ENCODE assay signal across 9 cellular contexts in the genomic region with DNA sequence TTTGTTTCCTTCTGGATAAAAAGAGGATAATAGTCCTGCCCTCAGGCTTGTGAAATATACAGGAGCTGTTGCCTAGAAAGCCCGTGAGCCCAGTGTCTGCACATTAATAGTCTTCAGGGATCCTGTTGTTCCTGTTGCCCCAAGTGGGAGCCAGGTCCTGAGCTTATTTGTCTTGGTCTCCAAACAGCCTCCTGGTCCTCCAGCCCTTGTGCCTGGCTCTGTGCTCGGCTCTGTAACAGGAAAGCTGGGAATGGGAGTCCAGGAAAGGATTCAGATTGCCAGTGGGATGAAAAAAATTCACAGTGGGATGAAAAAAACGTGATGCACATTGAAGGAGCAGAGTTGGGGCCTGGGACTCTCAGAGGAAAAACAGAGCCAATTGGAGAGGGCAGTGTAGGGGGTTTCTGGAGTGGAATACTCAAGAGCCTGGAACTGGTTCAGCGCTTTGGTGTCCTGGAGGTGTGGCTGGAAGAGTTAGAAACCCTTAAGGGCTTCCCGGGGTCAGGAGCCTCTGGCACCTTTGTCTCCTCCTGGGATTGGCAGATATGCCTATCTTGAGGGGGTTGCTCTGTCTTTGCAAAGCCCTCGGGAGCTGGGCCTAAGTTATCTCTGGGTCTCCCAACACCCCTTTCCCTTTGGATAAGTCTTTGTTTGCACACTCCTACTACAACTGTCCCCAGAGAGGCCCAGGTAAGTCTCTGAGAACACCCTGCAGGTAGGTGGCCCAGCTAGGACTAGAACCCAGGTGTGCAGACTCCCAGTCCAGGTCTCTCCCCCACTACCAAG. TPM values are rescaled to one million over a fixed set of nuclear protein-coding genes. Genes with fewer than 3 reads are reported as not detected.
A peak's percentile ranks its signal among the peaks of the same experiment; 100 is the strongest.
DNase-seq lines count a peak whose midpoint lies in the region; ATAC-seq, FAIRE-seq and TF ChIP-seq lines count a peak whose summit lies in the region.
"Had no signal": no experiment of that assay in that cellular context is flagged by ENCODE, and none has a peak within 500 bp of the region (broad histone marks: within the 10 kb centered on the region; RNA-seq: fewer than 3 reads in every experiment).

No MANE protein-coding gene starts in this region.

- no peak for TF ChIP-seq CTCF in C4-2B (conservative IDR thresholded peaks at IDR 0.05)
- no peak for TF ChIP-seq CTCF in colonic mucosa (IDR thresholded peaks at IDR 0.05)
- no peak for TF ChIP-seq CTCF in natural killer cell (IDR thresholded peaks at IDR 0.05)
- TF ChIP-seq CTCF in GM20000 (IDR thresholded peaks at IDR 0.05; ENCODE audit: extremely low read depth, missing control alignments), result no peak

- TF ChIP-seq POLR2A in H54 (IDR thresholded peaks at IDR 0.05; ENCODE audit: low read depth, low read length), result no peak

- no peak for FAIRE-seq in H54 (lab: Jason Lieb, UNC)

- H3K4me1 ChIP-seq in colonic mucosa, result no peaks in the 10 kb centered on the region

- peaks cover 8% of the 10 kb centered on the region; the same call in 1 of the 2 replicates for H3K36me3 ChIP-seq in KOPT-K1 (ENCODE audit: insufficient read depth, low read length)
- no peaks in the 10 kb centered on the region for H3K36me3 ChIP-seq in colonic mucosa

- H3K27me3 ChIP-seq in colonic mucosa, result no peaks in the 10 kb centered on the region

- H3K36me3 Mint-ChIP-seq in natural killer cell, result no peaks in the 10 kb centered on the region

- H3K9me3 ChIP-seq in KOPT-K1 (ENCODE audit: insufficient read depth, low read length, poor library complexity, severe bottlenecking), result no peaks in the 10 kb centered on the region
- no peaks in the 10 kb centered on the region for H3K9me3 ChIP-seq in colonic mucosa

- peak overlapping the region; percentile 85 to 95 for H3K27ac Mint-ChIP-seq in natural killer cell

- H3K9ac ChIP-seq in colonic mucosa (ENCODE audit: low read depth in 2 of 2, low read length in 2 of 2), result peak overlapping the region; percentile 68 to 81

- no peak for ATAC-seq in natural killer cell

- peaks cover 26 to 55% of the 10 kb centered on the region in 2 donors for H3K4me1 Mint-ChIP-seq in natural killer cell

- H3K27me3 Mint-ChIP-seq in natural killer cell (ENCODE audit: low read depth in 2 of 2), result no peaks in the 10 kb centered on the region

- DNase-seq in colonic mucosa (no peak), natural killer cell (no peak), HPDE6-E6E7 (ENCODE audit: extremely low spot score) (no peak), NCI-H345 treated with DMSO at 0.1 percent for 48 hours (lab: John Stamatoyannopoulos, UW; ENCODE audit: unreplicated experiment) (no peak), GM20000 (ENCODE audit: low spot score) (no peak), H54 (ENCODE audit: insufficient read length, low spot score) (no peak)

- intact Hi-C loops in colonic mucosa (cut with DNase I) (no loop called here), natural killer cell (cut with micrococcal nuclease) (loop anchor here (5.0 kb wide), 1 partner anchor 590 kb away; a partner anchor contains a TSS)

- H3K4me3 ChIP-seq in colonic mucosa, result peak overlapping the region; percentile 75

- H3K4me3 Mint-ChIP-seq in natural killer cell, result peak overlapping the region; percentile 88

- H3K9me3 Mint-ChIP-seq in natural killer cell, result no peaks in the 10 kb centered on the region

- H3K27ac ChIP-seq in C4-2B (peak overlapping the region; percentile 96), KOPT-K1 (ENCODE audit: low read depth, low read length, poor library complexity, severe bottlenecking) (peak overlapping the region; percentile 76), colonic mucosa (peak overlapping the region; percentile 98)

RNA-seq across cellular contexts. Expression of a gene that starts 2.3 kb away (rescaled TPM):
- total RNA-seq in colonic mucosa (100 to 1,000 TPM; 120 to 166 TPM), natural killer cell (100 to 1,000 TPM; 193 to 207 (median 195) TPM)

RNA-seq across cellular contexts. Expression of a gene that starts 5.7 kb away (rescaled TPM):
- total RNA-seq in colonic mucosa, result 10 to 100 TPM in 1 of 2 donors, 1 to 10 TPM in 1; 4.5 to 15.4 TPM
- total RNA-seq in natural killer cell, result not detected
- total RNA-seq: renal cortical epithelial cell had no signal

RNA-seq across cellular contexts. Expression of a gene that starts 21.7 kb away (rescaled TPM):
- total RNA-seq in colonic mucosa (under 1 TPM; 0.27 to 0.37 TPM), natural killer cell (not detected)
- total RNA-seq: renal cortical epithelial cell had no signal

RNA-seq across cellular contexts. Expression of a gene that starts 30.4 kb away (rescaled TPM):
- total RNA-seq in colonic mucosa (under 1 TPM in 1 of 2 donors, not detected in 1; 0.59 TPM), natural killer cell (not detected)
